Comparison of ENCODE assay signal across 8 cellular contexts in genomic region chr16:68237243-68238028, GRCh38. TPM values are rescaled to one million over a fixed set of nuclear protein-coding genes. Genes with fewer than 3 reads are reported as not detected.
A peak's percentile ranks its signal among the peaks of the same experiment; 100 is the strongest.
DNase-seq lines count a peak whose midpoint lies in the region; ATAC-seq, FAIRE-seq and TF ChIP-seq lines count a peak whose summit lies in the region.

No MANE protein-coding gene starts in this region.

- peak in 3 of 4 donors; percentile 54 to 79 (median 77) for TF ChIP-seq POLR2A in esophagus squamous epithelium (IDR thresholded peaks at IDR 0.05)

- no peaks in the 10 kb centered on the region for H3K9me3 ChIP-seq in esophagus squamous epithelium

- H3K9me3 Mint-ChIP-seq in IgD-negative memory B cell: no peaks in the 10 kb centered on the region
- H3K9me3 Mint-ChIP-seq in activated T-helper 1 cell treated with anti-CD3 and anti-CD28 coated beads, Interleukin-12 subunit alpha, Interleukin-12 subunit beta, Interleukin-2, Interleukin-4 antibody, amounts not matched to agents 30 ng/mL and 10 ng/mL and 1 ng/mL, durations not matched to agents 14 hours and 24 hours and 36 hours: no peaks in the 10 kb centered on the region

- peaks cover 20 to 65% (median 22%) of the 10 kb centered on the region in 3 donors for H3K4me1 ChIP-seq in esophagus squamous epithelium

- H3K27ac Mint-ChIP-seq in IgD-negative memory B cell: peak overlapping the region in 2 of 3 donors; percentile 30 to 87
- H3K27ac Mint-ChIP-seq in activated T-helper 1 cell treated with anti-CD3 and anti-CD28 coated beads, Interleukin-12 subunit alpha, Interleukin-12 subunit beta, Interleukin-2, Interleukin-4 antibody, amounts not matched to agents 30 ng/mL and 10 ng/mL and 1 ng/mL, durations not matched to agents 14 hours and 24 hours and 36 hours: peak overlapping the region; percentile 59

- 1% methylated on average over 34 to 37 of the region's 72 CpGs for WGBS in esophagus squamous epithelium, 2 donors

- peak in 2 of 6 experiments; percentile 1 to 5 for TF ChIP-seq CTCF in esophagus squamous epithelium (IDR thresholded peaks at IDR 0.05)

- peaks cover 0 to 10% (median 0%) of the 10 kb centered on the region in 3 donors for H3K36me3 ChIP-seq in esophagus squamous epithelium

- H3K4me3 Mint-ChIP-seq in IgD-negative memory B cell: peak overlapping the region; percentile 88 to 98 (median 94)
- H3K4me3 Mint-ChIP-seq in activated T-helper 1 cell treated with anti-CD3 and anti-CD28 coated beads, Interleukin-12 subunit alpha, Interleukin-12 subunit beta, Interleukin-2, Interleukin-4 antibody, amounts not matched to agents 30 ng/mL and 10 ng/mL and 1 ng/mL, durations not matched to agents 14 hours and 24 hours and 36 hours: peak overlapping the region; percentile 84

- H3K4me1 Mint-ChIP-seq in IgD-negative memory B cell: peaks cover 20 to 27% (median 23%) of the 10 kb centered on the region in 3 donors
- peaks cover 26% of the 10 kb centered on the region for H3K4me1 Mint-ChIP-seq in activated T-helper 1 cell treated with anti-CD3 and anti-CD28 coated beads, Interleukin-12 subunit alpha, Interleukin-12 subunit beta, Interleukin-2, Interleukin-4 antibody, amounts not matched to agents 30 ng/mL and 10 ng/mL and 1 ng/mL, durations not matched to agents 14 hours and 24 hours and 36 hours (ENCODE audit: low read depth)

- H3K27me3 ChIP-seq in esophagus squamous epithelium: no peaks in the 10 kb centered on the region

- peak; percentile 89 for FAIRE-seq in RCC 7860 (lab: Jason Lieb, UNC)

- H3K36me3 Mint-ChIP-seq in IgD-negative memory B cell: peaks cover 2% of the 10 kb centered on the region
- no peaks in the 10 kb centered on the region for H3K36me3 Mint-ChIP-seq in activated T-helper 1 cell treated with anti-CD3 and anti-CD28 coated beads, Interleukin-12 subunit alpha, Interleukin-12 subunit beta, Interleukin-2, Interleukin-4 antibody, amounts not matched to agents 30 ng/mL and 10 ng/mL and 1 ng/mL, durations not matched to agents 14 hours and 24 hours and 36 hours (ENCODE audit: low read depth)

- intact Hi-C loops in activated T-helper 1 cell treated with anti-CD3 and anti-CD28 coated beads, Interleukin-12 subunit alpha, Interleukin-12 subunit beta, Interleukin-2, Interleukin-4 antibody, amounts not matched to agents 30 ng/mL and 10 ng/mL and 1 ng/mL, durations not matched to agents 14 hours and 24 hours and 36 hours (cut with micrococcal nuclease): loop anchor here (1.0 to 5.0 kb wide), 4 partner anchors 8 to 300 kb away; partner anchors contain the start of genes PLA2G15, PRMT7, PSMB10 and SLC7A6OS
- intact Hi-C loops in esophagus squamous epithelium (cut with DNase I): loop anchor here (10.0 kb wide), 1 partner anchor 153 kb away; the partner anchor contains the start of gene NFATC3

- peak overlapping the region; percentile 62 to 76 (median 70) for H3K4me3 ChIP-seq in esophagus squamous epithelium

- peak overlapping the region; percentile 88 to 98 (median 92) for H3K27ac ChIP-seq in esophagus squamous epithelium

- peaks cover 1% of the 10 kb centered on the region for H3K27me3 Mint-ChIP-seq in IgD-negative memory B cell
- H3K27me3 Mint-ChIP-seq in activated T-helper 1 cell treated with anti-CD3 and anti-CD28 coated beads, Interleukin-12 subunit alpha, Interleukin-12 subunit beta, Interleukin-2, Interleukin-4 antibody, amounts not matched to agents 30 ng/mL and 10 ng/mL and 1 ng/mL, durations not matched to agents 14 hours and 24 hours and 36 hours (ENCODE audit: insufficient read depth): peaks cover 5% of the 10 kb centered on the region

- ATAC-seq in GM21576 (IDR thresholded peaks at IDR 0.05; ENCODE audit: unreplicated experiment): peak; percentile 82

- DNase-seq in DMS114 treated with DMSO at 0.1 percent for 48 hours (lab: John Stamatoyannopoulos, UW; ENCODE audit: unreplicated experiment) (peak; percentile 97), RCC 7860 (ENCODE audit: low spot score) (peak; percentile 98), esophagus squamous epithelium (lab: John Stamatoyannopoulos, UW) (peak; percentile 62), myocyte (ENCODE audit: low read depth) (peak; percentile 98)
- peak; percentile 84 for DNase-seq in activated T-helper 1 cell treated with anti-CD3 and anti-CD28 coated beads, Interleukin-12 subunit alpha, Interleukin-12 subunit beta, Interleukin-2, Interleukin-4 antibody, amounts not matched to agents 30 ng/mL and 10 ng/mL and 1 ng/mL, durations not matched to agents 14 hours and 24 hours and 36 hours (ENCODE audit: low spot score)
- peak; percentile 80 for DNase-seq in stimulated activated CD8-positive, alpha-beta memory T cell treated with anti-CD3 and anti-CD28 coated beads, Interleukin-7, amount 100 ng/mL, for 24 hours (ENCODE audit: low read depth)

RNA-seq across cellular contexts. Expression of gene ESRP2, which starts 1.5 kb away (rescaled TPM):
- polyA plus RNA-seq in IgD-negative memory B cell: 0.48 TPM
- total RNA-seq in activated T-helper 1 cell treated with anti-CD3 and anti-CD28 coated beads, Interleukin-12 subunit alpha, Interleukin-12 subunit beta, Interleukin-2, Interleukin-4 antibody, amounts not matched to agents 30 ng/mL and 10 ng/mL and 1 ng/mL, durations not matched to agents 14 hours and 24 hours and 36 hours: 0.10 and 0.12 TPM in 2 replicates
- total RNA-seq in esophagus squamous epithelium: 100 to 1,000 TPM in 3 of 4 donors, 10 to 100 TPM in 1; 44.6 to 137 (median 118) TPM
- 0.11 TPM in 1 of 2 replicates, not detected in the other for total RNA-seq in myocyte
- polyA plus RNA-seq in myocyte (2012): 0.35 TPM

RNA-seq across cellular contexts. Expression of gene PLA2G15, which starts 7.7 kb away (rescaled TPM):
- polyA plus RNA-seq in IgD-negative memory B cell: 8.2 TPM
- total RNA-seq in activated T-helper 1 cell treated with anti-CD3 and anti-CD28 coated beads, Interleukin-12 subunit alpha, Interleukin-12 subunit beta, Interleukin-2, Interleukin-4 antibody, amounts not matched to agents 30 ng/mL and 10 ng/mL and 1 ng/mL, durations not matched to agents 14 hours and 24 hours and 36 hours: 8.6 and 8.8 TPM in 2 replicates
- total RNA-seq in esophagus squamous epithelium (1 to 10 TPM; 3.3 to 9.8 (median 6.6) TPM), myocyte (127 and 180 TPM in 2 replicates)
- polyA plus RNA-seq in myocyte (2012): 72.6 TPM

RNA-seq across cellular contexts. Expression of gene SLC7A6, which starts 26.9 kb away (rescaled TPM):
- 13.8 TPM for polyA plus RNA-seq in IgD-negative memory B cell
- total RNA-seq in activated T-helper 1 cell treated with anti-CD3 and anti-CD28 coated beads, Interleukin-12 subunit alpha, Interleukin-12 subunit beta, Interleukin-2, Interleukin-4 antibody, amounts not matched to agents 30 ng/mL and 10 ng/mL and 1 ng/mL, durations not matched to agents 14 hours and 24 hours and 36 hours: 139 and 143 TPM in 2 replicates
- total RNA-seq in esophagus squamous epithelium (10 to 100 TPM in 1 of 4 donors, 1 to 10 TPM in 3; 5.7 to 28.2 (median 7.9) TPM), myocyte (28.0 and 36.4 TPM in 2 replicates)
- 24.6 TPM for polyA plus RNA-seq in myocyte (2012)

Comparison
In these comparisons a context has a peak if more than half of its experiments do, and no peak if none do; other contexts are left out.
1. Peak in every context shown above with its lines: DNase-seq, ATAC-seq, H3K4me3 ChIP-seq and H3K27ac ChIP-seq.
2. RNA of gene ESRP2, which starts 1.5 kb away (total RNA-seq): 44.6 to 137 TPM in esophagus squamous epithelium; 0.11 TPM in myocyte and 0.10 to 0.12 TPM in activated T-helper 1 cell treated with anti-CD3 and anti-CD28 coated beads, Interleukin-12 subunit alpha, Interleukin-12 subunit beta, Interleukin-2, Interleukin-4 antibody, amounts not matched to agents 30 ng/mL and 10 ng/mL and 1 ng/mL, durations not matched to agents 14 hours and 24 hours and 36 hours; every median in the first group is over 10 times any median in the second.
3. RNA of gene PLA2G15, which starts 7.7 kb away (total RNA-seq): 127 to 180 TPM in myocyte; 8.6 to 8.8 TPM in activated T-helper 1 cell treated with anti-CD3 and anti-CD28 coated beads, Interleukin-12 subunit alpha, Interleukin-12 subunit beta, Interleukin-2, Interleukin-4 antibody, amounts not matched to agents 30 ng/mL and 10 ng/mL and 1 ng/mL, durations not matched to agents 14 hours and 24 hours and 36 hours and 3.3 to 9.8 TPM in esophagus squamous epithelium; every median in the first group is over 10 times any median in the second.